Comparison of ENCODE assay signal across 28 cellular contexts in genomic region chr10:90587561-90587960, GRCh38.
"Had no signal": no experiment of that assay in that cellular context is flagged by ENCODE, and none has a peak within 500 bp of the region (broad histone marks: within the 10 kb centered on the region; RNA-seq: fewer than 3 reads in every experiment).

No MANE protein-coding gene starts in this region.

- H3K27me3 ChIP-seq: adrenal gland, ascending aorta, breast epithelium, esophagus muscularis mucosa, right atrium auricular region, spleen, suprapubic skin, tibial artery had no signal

- FAIRE-seq: colon, frontal cortex had no signal

- H3K4me1 ChIP-seq: breast epithelium, esophagus muscularis mucosa, spleen, suprapubic skin had no signal

- H3K4me3 Mint-ChIP-seq: activated CD4-positive, alpha-beta T cell treated with anti-CD3 and anti-CD28 coated beads for 36 hours; activated naive CD8-positive, alpha-beta T cell; naive thymus-derived CD4-positive, alpha-beta T cell; neural crest cell; T-cell had no signal

- H3K4me3 ChIP-seq: adrenal gland, ascending aorta, breast epithelium, esophagus muscularis mucosa, right atrium auricular region, spleen, suprapubic skin, tibial artery had no signal

- H3K36me3 Mint-ChIP-seq: activated naive CD8-positive, alpha-beta T cell; naive thymus-derived CD4-positive, alpha-beta T cell; T-cell had no signal

- H3K36me3 ChIP-seq: adrenal gland, ascending aorta, breast epithelium, esophagus muscularis mucosa, right atrium auricular region, spleen, suprapubic skin, tibial artery had no signal

- H3K9me3 ChIP-seq: adrenal gland, ascending aorta, breast epithelium, esophagus muscularis mucosa, right atrium auricular region, spleen, suprapubic skin, tibial artery had no signal

- H3K27ac Mint-ChIP-seq: activated CD4-positive, alpha-beta T cell treated with anti-CD3 and anti-CD28 coated beads for 36 hours; activated naive CD8-positive, alpha-beta T cell; naive thymus-derived CD4-positive, alpha-beta T cell; T-cell had no signal

- H3K27ac ChIP-seq: adrenal gland, ascending aorta, breast epithelium, esophagus muscularis mucosa, right atrium auricular region, spleen, suprapubic skin, tibial artery had no signal

- H3K9me3 Mint-ChIP-seq: neural crest cell, T-cell had no signal

- H3K4me1 Mint-ChIP-seq: activated CD4-positive, alpha-beta T cell treated with anti-CD3 and anti-CD28 coated beads for 36 hours; naive thymus-derived CD4-positive, alpha-beta T cell; neural crest cell; T-cell had no signal

- DNase-seq: activated CD4-positive, alpha-beta T cell treated with anti-CD3 and anti-CD28 coated beads for 36 hours; activated CD4-positive, alpha-beta T cell treated with anti-CD3 and anti-CD28 coated beads, Interleukin-2, amount 50 U/mL, for 4 hours; activated CD4-positive, CD25-positive, alpha-beta regulatory T cell; activated CD8-positive, alpha-beta memory T cell treated with anti-CD3 and anti-CD28 coated beads for 24 hours; activated effector memory CD4-positive, alpha-beta T cell treated with Interleukin-2 at 50 U/mL for 16 hours; activated naive CD4-positive, alpha-beta T cell treated with Interleukin-2 at 50 U/mL for 16 hours; dermis blood vessel endothelial cell; effector CD4-positive, alpha-beta T cell; glutamatergic neuron; left cardiac atrium; left ventricle myocardium superior; midbrain; naive thymus-derived CD4-positive, alpha-beta T cell; nucleus accumbens; spleen; stimulated activated naive CD4-positive, alpha-beta T cell; T-cell; tibial artery had no signal
